ENCODE assay signal across 23 cellular contexts in genomic region chrX:150765782-150766350, GRCh38.
"Had no signal": no experiment of that assay in that cellular context is flagged by ENCODE, and none has a peak within 500 bp of the region (broad histone marks: within the 10 kb centered on the region; RNA-seq: fewer than 3 reads in every experiment).

No MANE protein-coding gene starts in this region.

- H3K27me3 Mint-ChIP-seq: memory B cell; naive B cell; natural killer cell treated with Interleukin-12 subunit alpha and Interleukin-12 subunit beta and Interleukin-15 and Interleukin-18, amount 100 ng/mL, for 72 hours; stimulated activated memory B cell treated with anti-CD40 and anti-IgM and Interleukin-4, amounts not matched to agents 10 μg/mL and 1 μg/mL and 100 μg/mL, for 72 hours had no signal

- H3K27me3 ChIP-seq: esophagus squamous epithelium, neutrophil, sigmoid colon, spleen, transverse colon, vagina had no signal

- H3K4me1 ChIP-seq: prostate gland, sigmoid colon, transverse colon had no signal

- H3K4me3 Mint-ChIP-seq: memory B cell; mesothelial cell of epicardium; naive B cell; natural killer cell treated with Interleukin-12 subunit alpha and Interleukin-12 subunit beta and Interleukin-15 and Interleukin-18, amount 100 ng/mL, for 72 hours; neural crest cell; stimulated activated memory B cell treated with anti-CD40 and anti-IgM and Interleukin-4, amounts not matched to agents 10 μg/mL and 1 μg/mL and 100 μg/mL, for 72 hours had no signal

- H3K4me1 Mint-ChIP-seq: memory B cell; naive B cell; neural crest cell; stimulated activated memory B cell treated with anti-CD40 and anti-IgM and Interleukin-4, amounts not matched to agents 10 μg/mL and 1 μg/mL and 100 μg/mL, for 72 hours had no signal

- H3K36me3 Mint-ChIP-seq: mesothelial cell of epicardium; naive B cell; natural killer cell treated with Interleukin-12 subunit alpha and Interleukin-12 subunit beta and Interleukin-15 and Interleukin-18, amount 100 ng/mL, for 72 hours had no signal

- H3K27ac ChIP-seq: coronary artery, esophagus squamous epithelium, neutrophil, prostate gland, sigmoid colon, transverse colon, vagina had no signal

- H3K4me3 ChIP-seq: coronary artery, esophagus squamous epithelium, lung, mucosa of descending colon, prostate gland, sigmoid colon, spleen, transverse colon, vagina had no signal

- DNase-seq: effector memory CD4-positive, alpha-beta T cell; erythroblast; esophagus squamous epithelium; hypothalamus; kidney; mucosa of descending colon; naive B cell; right cardiac atrium; sigmoid colon; spleen; stimulated activated CD4-positive, alpha-beta T cell treated with anti-CD3 and anti-CD28 coated beads, Interleukin-4, amount 100 ng/mL, for 4 hours; stimulated activated naive CD8-positive, alpha-beta T cell treated with anti-CD3 and anti-CD28 coated beads, Interleukin-15, Interleukin-2, amounts not matched to agents 100 U/mL and 50 U/mL, for 24 hours; transverse colon had no signal

- H3K9me3 Mint-ChIP-seq: memory B cell; naive B cell; natural killer cell treated with Interleukin-12 subunit alpha and Interleukin-12 subunit beta and Interleukin-15 and Interleukin-18, amount 100 ng/mL, for 72 hours; neural crest cell; stimulated activated memory B cell treated with anti-CD40 and anti-IgM and Interleukin-4, amounts not matched to agents 10 μg/mL and 1 μg/mL and 100 μg/mL, for 72 hours had no signal

- H3K9me3 ChIP-seq: esophagus squamous epithelium, mucosa of descending colon, neutrophil, prostate gland, sigmoid colon, spleen, transverse colon, vagina had no signal

- ATAC-seq: mucosa of descending colon; natural killer cell treated with Interleukin-12 subunit alpha and Interleukin-12 subunit beta and Interleukin-15 and Interleukin-18, amount 100 ng/mL, for 72 hours; stimulated activated memory B cell treated with anti-CD40 and anti-IgM and Interleukin-4, amounts not matched to agents 10 μg/mL and 1 μg/mL and 100 μg/mL, for 72 hours; stimulated activated naive CD8-positive, alpha-beta T cell treated with anti-CD3 and anti-CD28 coated beads, Interleukin-15, Interleukin-2, amounts not matched to agents 100 U/mL and 50 U/mL, for 24 hours had no signal

- H3K36me3 ChIP-seq: prostate gland, transverse colon, vagina had no signal

- H3K27ac Mint-ChIP-seq: memory B cell; mesothelial cell of epicardium; natural killer cell treated with Interleukin-12 subunit alpha and Interleukin-12 subunit beta and Interleukin-15 and Interleukin-18, amount 100 ng/mL, for 72 hours; stimulated activated memory B cell treated with anti-CD40 and anti-IgM and Interleukin-4, amounts not matched to agents 10 μg/mL and 1 μg/mL and 100 μg/mL, for 72 hours had no signal
